In the genomic region with DNA sequence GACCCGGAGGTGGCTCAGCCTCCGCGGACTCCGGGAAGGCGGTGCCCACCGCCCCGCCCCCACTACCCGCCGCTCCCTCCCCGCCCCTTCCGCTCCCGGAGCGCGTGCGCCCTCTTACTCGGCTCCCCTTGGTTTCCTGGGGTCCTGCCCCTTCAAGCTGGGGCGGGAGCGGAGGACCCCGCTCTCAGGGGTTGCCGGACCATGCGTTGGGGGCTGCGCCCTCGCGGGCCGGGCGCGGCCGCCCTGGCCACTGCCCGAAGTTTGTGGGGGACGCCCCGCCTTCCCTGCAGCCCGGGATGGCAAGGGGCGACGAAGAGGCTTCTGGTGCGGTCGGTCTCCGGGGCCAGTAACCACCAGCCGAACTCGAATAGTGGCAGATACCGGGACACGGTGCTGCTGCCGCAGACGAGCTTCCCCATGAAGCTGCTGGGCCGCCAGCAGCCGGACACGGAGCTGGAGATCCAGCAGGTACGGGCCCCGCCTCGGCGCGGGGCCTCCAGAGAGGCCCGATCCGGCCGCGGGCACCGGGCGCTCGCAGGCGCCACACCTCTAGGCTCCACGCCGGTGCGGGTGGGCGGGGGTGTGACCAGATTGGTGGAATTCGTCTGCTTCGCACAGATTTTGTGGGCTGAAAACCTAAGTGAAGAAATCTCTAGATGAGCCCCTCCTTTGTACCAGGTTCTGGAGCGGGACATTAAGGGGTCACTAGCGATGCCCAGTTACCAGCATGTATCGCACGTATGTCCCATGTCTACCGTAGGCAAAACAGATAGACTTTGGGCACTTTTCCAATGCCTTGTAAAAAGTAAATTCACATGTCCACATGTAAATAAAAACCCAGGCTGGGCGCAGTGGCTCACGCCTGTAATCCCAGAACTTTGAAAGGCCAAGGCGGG, we compare ENCODE assay signal across 1 cellular context.
TF ChIP-seq lines count a peak whose summit lies in the region.

Gene IARS2, plus strand, starts transcription at position 117 of the 896 bp plus-strand sequence. Its CDS starts 85 bp downstream, at position 202.

TF ChIP-seq in K562, 482 proteins besides CTCF, POLR2A, EP300 and RAD21 (continued from another document and continues in another):
- TF ChIP-seq, protein P1, sequence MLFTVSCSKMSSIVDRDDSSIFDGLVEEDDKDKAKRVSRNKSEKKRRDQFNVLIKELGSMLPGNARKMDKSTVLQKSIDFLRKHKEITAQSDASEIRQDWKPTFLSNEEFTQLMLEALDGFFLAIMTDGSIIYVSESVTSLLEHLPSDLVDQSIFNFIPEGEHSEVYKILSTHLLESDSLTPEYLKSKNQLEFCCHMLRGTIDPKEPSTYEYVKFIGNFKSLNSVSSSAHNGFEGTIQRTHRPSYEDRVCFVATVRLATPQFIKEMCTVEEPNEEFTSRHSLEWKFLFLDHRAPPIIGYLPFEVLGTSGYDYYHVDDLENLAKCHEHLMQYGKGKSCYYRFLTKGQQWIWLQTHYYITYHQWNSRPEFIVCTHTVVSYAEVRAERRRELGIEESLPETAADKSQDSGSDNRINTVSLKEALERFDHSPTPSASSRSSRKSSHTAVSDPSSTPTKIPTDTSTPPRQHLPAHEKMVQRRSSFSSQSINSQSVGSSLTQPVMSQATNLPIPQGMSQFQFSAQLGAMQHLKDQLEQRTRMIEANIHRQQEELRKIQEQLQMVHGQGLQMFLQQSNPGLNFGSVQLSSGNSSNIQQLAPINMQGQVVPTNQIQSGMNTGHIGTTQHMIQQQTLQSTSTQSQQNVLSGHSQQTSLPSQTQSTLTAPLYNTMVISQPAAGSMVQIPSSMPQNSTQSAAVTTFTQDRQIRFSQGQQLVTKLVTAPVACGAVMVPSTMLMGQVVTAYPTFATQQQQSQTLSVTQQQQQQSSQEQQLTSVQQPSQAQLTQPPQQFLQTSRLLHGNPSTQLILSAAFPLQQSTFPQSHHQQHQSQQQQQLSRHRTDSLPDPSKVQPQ (CRISPR knock-in tag; IDR thresholded peaks at IDR 0.05; ENCODE audit: borderline replicate concordance) = no peak
- TF ChIP-seq, protein P2, sequence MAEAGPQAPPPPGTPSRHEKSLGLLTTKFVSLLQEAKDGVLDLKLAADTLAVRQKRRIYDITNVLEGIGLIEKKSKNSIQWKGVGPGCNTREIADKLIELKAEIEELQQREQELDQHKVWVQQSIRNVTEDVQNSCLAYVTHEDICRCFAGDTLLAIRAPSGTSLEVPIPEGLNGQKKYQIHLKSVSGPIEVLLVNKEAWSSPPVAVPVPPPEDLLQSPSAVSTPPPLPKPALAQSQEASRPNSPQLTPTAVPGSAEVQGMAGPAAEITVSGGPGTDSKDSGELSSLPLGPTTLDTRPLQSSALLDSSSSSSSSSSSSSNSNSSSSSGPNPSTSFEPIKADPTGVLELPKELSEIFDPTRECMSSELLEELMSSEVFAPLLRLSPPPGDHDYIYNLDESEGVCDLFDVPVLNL (CRISPR knock-in tag; IDR thresholded peaks at IDR 0.05; ENCODE audit: low read depth) = no peak
- no peak for TF ChIP-seq HDAC6 (IDR thresholded peaks at IDR 0.05; ENCODE audit: low read depth, low read length)
- TF ChIP-seq TAF9B (IDR thresholded peaks at IDR 0.05; ENCODE audit: partially characterized antibody) = no peak
- TF ChIP-seq UBTF (IDR thresholded peaks at IDR 0.05; ENCODE audit: borderline replicate concordance in 1 of 2, low read depth in 2 of 2, low read length in 2 of 2) = peak; percentile 78 to 83; a peak in 2 of 4 replicates
- no peak for TF ChIP-seq TSHZ1 (CRISPR knock-in tag; IDR thresholded peaks at IDR 0.05)
- peak; percentile 82; the same call in 1 of the 2 replicates for TF ChIP-seq PHF8 (IDR thresholded peaks at IDR 0.05; ENCODE audit: borderline replicate concordance, low read length)
- TF ChIP-seq ZNF174 (CRISPR knock-in tag; IDR thresholded peaks at IDR 0.05) = no peak
- TF ChIP-seq ZBTB8A (IDR thresholded peaks at IDR 0.05; ENCODE audit: partially characterized antibody) = no peak
- 0 out of 2 replicates have a peak, but pooled peaks have one; percentile 36 for TF ChIP-seq ATF7 (IDR thresholded peaks at IDR 0.05)
- TF ChIP-seq HNRNPL (IDR thresholded peaks at IDR 0.05; ENCODE audit: low read depth, low read length) = peak; percentile 73; the same call in 1 of the 2 replicates
- TF ChIP-seq, protein P3, sequence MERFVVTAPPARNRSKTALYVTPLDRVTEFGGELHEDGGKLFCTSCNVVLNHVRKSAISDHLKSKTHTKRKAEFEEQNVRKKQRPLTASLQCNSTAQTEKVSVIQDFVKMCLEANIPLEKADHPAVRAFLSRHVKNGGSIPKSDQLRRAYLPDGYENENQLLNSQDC (CRISPR knock-in tag; IDR thresholded peaks at IDR 0.05) = no peak
- no peak for TF ChIP-seq BMI1 (IDR thresholded peaks at IDR 0.05; ENCODE audit: low read length)
- no peak for TF ChIP-seq NUFIP1 (IDR thresholded peaks at IDR 0.05; ENCODE audit: partially characterized antibody)
- no peak for TF ChIP-seq ZNF764 (CRISPR knock-in tag; IDR thresholded peaks at IDR 0.05; ENCODE audit: low read depth)
- peak; percentile 28; the same call in 1 of the 2 replicates for TF ChIP-seq JUND (IDR thresholded peaks at IDR 0.05; ENCODE audit: borderline replicate concordance, low read depth, low read length)
- TF ChIP-seq JUND (tag; IDR thresholded peaks at IDR 0.05; ENCODE audit: borderline replicate concordance, low read depth, low read length) = no peak; the same call in 2 of the 3 replicates
- no peak for TF ChIP-seq E2F8 (IDR thresholded peaks at IDR 0.05; ENCODE audit: low read depth, partially characterized antibody)
- no peak for TF ChIP-seq CC2D1A (IDR thresholded peaks at IDR 0.05)
- TF ChIP-seq, protein P4, sequence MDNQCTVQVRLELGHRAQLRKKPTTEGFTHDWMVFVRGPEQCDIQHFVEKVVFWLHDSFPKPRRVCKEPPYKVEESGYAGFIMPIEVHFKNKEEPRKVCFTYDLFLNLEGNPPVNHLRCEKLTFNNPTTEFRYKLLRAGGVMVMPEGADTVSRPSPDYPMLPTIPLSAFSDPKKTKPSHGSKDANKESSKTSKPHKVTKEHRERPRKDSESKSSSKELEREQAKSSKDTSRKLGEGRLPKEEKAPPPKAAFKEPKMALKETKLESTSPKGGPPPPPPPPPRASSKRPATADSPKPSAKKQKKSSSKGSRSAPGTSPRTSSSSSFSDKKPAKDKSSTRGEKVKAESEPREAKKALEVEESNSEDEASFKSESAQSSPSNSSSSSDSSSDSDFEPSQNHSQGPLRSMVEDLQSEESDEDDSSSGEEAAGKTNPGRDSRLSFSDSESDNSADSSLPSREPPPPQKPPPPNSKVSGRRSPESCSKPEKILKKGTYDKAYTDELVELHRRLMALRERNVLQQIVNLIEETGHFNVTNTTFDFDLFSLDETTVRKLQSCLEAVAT (IDR thresholded peaks at IDR 0.05) = no peak
- TF ChIP-seq TSC22D4 (tag; IDR thresholded peaks at IDR 0.05) = no peak
- TF ChIP-seq GTF3C2 (IDR thresholded peaks at IDR 0.05; ENCODE audit: borderline replicate concordance, extremely low read depth, insufficient read length) = no peak
- TF ChIP-seq SIN3A (IDR thresholded peaks at IDR 0.05; ENCODE audit: borderline replicate concordance in 2 of 2, control insufficient read depth in 1 of 2, low read depth in 2 of 2, low read length in 2 of 2) = peak; percentile 50 to 79; a peak in 3 of 4 replicates
- TF ChIP-seq NCOA2 (IDR thresholded peaks at IDR 0.05; ENCODE audit: partially characterized antibody in 2 of 2) = no peak
- no peak for TF ChIP-seq MEIS2 (IDR thresholded peaks at IDR 0.05; ENCODE audit: partially characterized antibody)
- TF ChIP-seq ZNF778 (CRISPR knock-in tag; IDR thresholded peaks at IDR 0.05) = no peak
- TF ChIP-seq SMARCC2 (IDR thresholded peaks at IDR 0.05; ENCODE audit: low read depth) = no peak
- peak; percentile 84 for TF ChIP-seq POLR2G (IDR thresholded peaks at IDR 0.05; ENCODE audit: low read depth, low read length)
- TF ChIP-seq NR3C1 (CRISPR knock-in tag; IDR thresholded peaks at IDR 0.05) = no peak
- 0 out of 2 replicates have a peak, but pooled peaks have one; percentile 11 for TF ChIP-seq ZNF197 (CRISPR knock-in tag; IDR thresholded peaks at IDR 0.05; ENCODE audit: low read depth)
- TF ChIP-seq MAX (CRISPR knock-in tag; IDR thresholded peaks at IDR 0.05) = peak; percentile 80
- no peak for TF ChIP-seq SMARCE1 (IDR thresholded peaks at IDR 0.05)
- TF ChIP-seq, protein P5, sequence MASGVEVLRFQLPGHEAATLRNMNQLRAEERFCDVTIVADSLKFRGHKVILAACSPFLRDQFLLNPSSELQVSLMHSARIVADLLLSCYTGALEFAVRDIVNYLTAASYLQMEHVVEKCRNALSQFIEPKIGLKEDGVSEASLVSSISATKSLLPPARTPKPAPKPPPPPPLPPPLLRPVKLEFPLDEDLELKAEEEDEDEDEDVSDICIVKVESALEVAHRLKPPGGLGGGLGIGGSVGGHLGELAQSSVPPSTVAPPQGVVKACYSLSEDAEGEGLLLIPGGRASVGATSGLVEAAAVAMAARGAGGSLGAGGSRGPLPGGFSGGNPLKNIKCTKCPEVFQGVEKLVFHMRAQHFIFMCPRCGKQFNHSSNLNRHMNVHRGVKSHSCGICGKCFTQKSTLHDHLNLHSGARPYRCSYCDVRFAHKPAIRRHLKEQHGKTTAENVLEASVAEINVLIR (CRISPR knock-in tag; IDR thresholded peaks at IDR 0.05) = no peak
- no peak; a peak in 1 of 3 replicates for TF ChIP-seq CBX3 (IDR thresholded peaks at IDR 0.05; ENCODE audit: borderline replicate concordance in 1 of 2, low read length in 2 of 2)
- TF ChIP-seq ZNF830 (CRISPR knock-in tag; IDR thresholded peaks at IDR 0.05) = no peak
